29 cellular contexts compared by ENCODE assay signal in the genomic region with DNA sequence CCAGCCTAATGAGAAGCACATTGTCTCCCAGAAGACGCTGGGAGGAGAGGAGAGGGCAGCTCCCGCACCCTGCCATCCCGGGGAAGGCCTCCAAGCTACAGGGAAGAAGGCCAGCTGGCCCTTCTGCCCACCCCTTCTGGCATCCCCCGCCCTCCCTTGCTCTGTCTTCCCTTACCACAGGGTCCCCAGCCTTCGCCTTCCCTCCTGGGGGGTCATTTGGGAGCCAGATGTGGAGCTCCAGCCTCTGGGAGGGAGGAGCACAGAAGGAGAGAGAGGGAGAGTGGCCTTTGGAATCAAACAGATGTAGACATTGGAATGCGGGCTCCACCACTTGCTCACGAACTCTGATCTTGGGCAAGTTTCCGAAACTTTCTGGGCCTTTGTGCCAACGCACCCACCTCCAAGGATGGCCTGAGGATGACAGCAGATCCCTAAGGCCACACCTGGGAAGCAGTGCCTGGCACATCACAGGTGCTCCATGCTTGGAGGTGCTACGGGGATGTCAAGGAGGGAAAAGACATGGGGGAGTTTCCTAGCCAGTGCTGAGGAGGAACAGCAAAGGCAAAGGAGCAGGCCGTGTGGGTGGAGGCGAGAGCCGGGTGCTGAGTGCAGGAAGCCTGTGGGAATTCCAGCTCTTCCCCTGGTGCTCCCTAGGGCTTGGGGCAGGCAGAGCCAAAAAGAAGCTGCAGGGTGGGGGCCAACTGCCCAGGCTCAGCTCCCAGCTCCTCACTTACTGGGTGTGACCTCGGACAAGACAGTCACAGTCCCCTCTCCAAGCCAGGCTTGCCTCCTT. TPM values are rescaled to one million over a fixed set of nuclear protein-coding genes. Genes with fewer than 3 reads are reported as not detected.
"Had no signal": no experiment of that assay in that cellular context is flagged by ENCODE, and none has a peak within 500 bp of the region (broad histone marks: within the 10 kb centered on the region; RNA-seq: fewer than 3 reads in every experiment).

No MANE protein-coding gene starts in this region.

- H3K36me3 Mint-ChIP-seq: activated naive CD4-positive, alpha-beta T cell treated with anti-CD3 and anti-CD28 coated beads, Interleukin-2, amount 50 U/mL, for 24 hours had no signal

- H3K27me3 ChIP-seq: Peyer's patch had no signal

- H3K9me3 Mint-ChIP-seq: activated CD8-positive, alpha-beta T cell treated with anti-CD3 and anti-CD28 coated beads for 36 hours; activated naive CD4-positive, alpha-beta T cell treated with anti-CD3 and anti-CD28 coated beads, Interleukin-2, amount 50 U/mL, for 24 hours; activated T-cell treated with anti-CD3 and anti-CD28 coated beads, Interleukin-2, amount 50 U/mL, for 72 hours; activated T-helper 2 cell treated with anti-CD3 and anti-CD28 coated beads, Interferon-gamma antibody, Interleukin-2, Interleukin-4, amounts not matched to agents 10 μg/mL and 5 μg/mL and 100 μg/mL, durations not matched to agents 14 hours and 24 hours and 36 hours; central memory CD8-positive, alpha-beta T cell had no signal

- H3K27ac Mint-ChIP-seq: activated CD8-positive, alpha-beta T cell treated with anti-CD3 and anti-CD28 coated beads for 36 hours; activated naive CD4-positive, alpha-beta T cell treated with anti-CD3 and anti-CD28 coated beads, Interleukin-2, amount 50 U/mL, for 24 hours; activated T-cell treated with anti-CD3 and anti-CD28 coated beads, Interleukin-2, amount 50 U/mL, for 72 hours; activated T-helper 2 cell treated with anti-CD3 and anti-CD28 coated beads, Interferon-gamma antibody, Interleukin-2, Interleukin-4, amounts not matched to agents 10 μg/mL and 5 μg/mL and 100 μg/mL, durations not matched to agents 14 hours and 24 hours and 36 hours had no signal

- H3K4me1 Mint-ChIP-seq: activated naive CD4-positive, alpha-beta T cell treated with anti-CD3 and anti-CD28 coated beads, Interleukin-2, amount 50 U/mL, for 24 hours; central memory CD8-positive, alpha-beta T cell had no signal

- H3K27ac ChIP-seq: KMS-11, Peyer's patch, RWPE1, SJCRH30, WERI-Rb-1 had no signal

- H3K4me3 Mint-ChIP-seq: activated CD8-positive, alpha-beta T cell treated with anti-CD3 and anti-CD28 coated beads for 36 hours; activated naive CD4-positive, alpha-beta T cell treated with anti-CD3 and anti-CD28 coated beads, Interleukin-2, amount 50 U/mL, for 24 hours; activated T-cell treated with anti-CD3 and anti-CD28 coated beads, Interleukin-2, amount 50 U/mL, for 72 hours; central memory CD8-positive, alpha-beta T cell had no signal

- H3K9me2 ChIP-seq: SK-N-SH had no signal

- H3K9me3 ChIP-seq: Peyer's patch, SJCRH30, SK-N-SH had no signal

- H3K4me1 ChIP-seq: Peyer's patch had no signal

- H3K36me3 ChIP-seq: Peyer's patch, SJCRH30, WERI-Rb-1 had no signal

- H3K4me2 ChIP-seq: KMS-11, SK-N-SH had no signal

- DNase-seq: activated CD4-positive, alpha-beta T cell treated with anti-CD3 and anti-CD28 coated beads for 4 hours; activated CD8-positive, alpha-beta memory T cell treated with anti-CD3 and anti-CD28 coated beads, Interleukin-2, amount 50 U/mL, for 4 hours; activated CD8-positive, alpha-beta T cell treated with anti-CD3 and anti-CD28 coated beads for 36 hours; activated gamma-delta T cell treated with Interleukin-2 at 50 U/mL for 16 hours; activated T-cell treated with anti-CD3 and anti-CD28 coated beads, Interleukin-2, amount 50 U/mL, for 72 hours; aorta; NCI-H1105; NCI-H1436; NCI-H1694 treated with DMSO at 0.1 percent for 48 hours; NCI-H2029 treated with DMSO at 0.1 percent for 48 hours; NCI-H345; NCI-H510A; NCI-H526 treated with DMSO at 0.1 percent for 48 hours; NK-92 treated with Interleukin-12 subunit alpha and Interleukin-12 subunit beta, amount 100 ng/mL, for 24 hours; OCI-M1; Right ventricle myocardium superior; SJCRH30; SK-N-SH; T-helper 1 cell; WERI-Rb-1 had no signal

- H3K9ac ChIP-seq: KMS-11, SK-N-SH had no signal

- H3K4me3 ChIP-seq: Peyer's patch, SJCRH30 had no signal

RNA-seq across cellular contexts. Expression of a gene that starts 23.1 kb away (rescaled TPM):
- total RNA-seq: activated CD8-positive, alpha-beta T cell treated with anti-CD3 and anti-CD28 coated beads for 36 hours; activated T-cell treated with anti-CD3 and anti-CD28 coated beads, Interleukin-2, amount 50 U/mL, for 72 hours; activated T-helper 2 cell treated with anti-CD3 and anti-CD28 coated beads, Interferon-gamma antibody, Interleukin-2, Interleukin-4, amounts not matched to agents 10 μg/mL and 5 μg/mL and 100 μg/mL, durations not matched to agents 14 hours and 24 hours and 36 hours; bronchial epithelial cell; MCF 10A; Right ventricle myocardium superior; SJCRH30; T-helper 2 cell treated with Interferon-gamma antibody and Interleukin-4, amounts not matched to agents 100 ng/mL and 5 ng/mL, for 36 hours had no signal
